In genomic region chr12:120264511-120265202, GRCh38 we compare ENCODE assay signal across 9 cellular contexts. TPM values are rescaled to one million over a fixed set of nuclear protein-coding genes. Genes with fewer than 3 reads are reported as not detected.
A peak's percentile ranks its signal among the peaks of the same experiment; 100 is the strongest.
DNase-seq lines count a peak whose midpoint lies in the region; ATAC-seq, FAIRE-seq and TF ChIP-seq lines count a peak whose summit lies in the region.
"Had no signal": no experiment of that assay in that cellular context is flagged by ENCODE, and none has a peak within 500 bp of the region (broad histone marks: within the 10 kb centered on the region; RNA-seq: fewer than 3 reads in every experiment).

No MANE protein-coding gene starts in this region.

- H3K36me3 ChIP-seq in GM12878 (ENCODE audit: control insufficient read depth in 2 of 2, insufficient read depth in 2 of 2, low read length in 1 of 2) (no peaks in the 10 kb centered on the region), liver (ENCODE audit: control insufficient read depth in 4 of 4, insufficient read depth in 3 of 4, low read depth in 1 of 4, low read length in 3 of 4) (no peaks in the 10 kb centered on the region), thoracic aorta (no peaks in the 10 kb centered on the region)

- BruUV-seq in GM12878 (replicated peaks; lab: Mats Ljungman, UMichigan), result no TSS peak

- H3K36me3 Mint-ChIP-seq in T-helper 1 cell treated with Interleukin-12 subunit alpha and Interleukin-12 subunit beta and Interleukin-4 antibody, amounts not matched to agents 30 μg/mL and 1 μg/mL, for 36 hours (ENCODE audit: low read depth), result peaks cover 38% of the 10 kb centered on the region

- H3K27me3 ChIP-seq in GM12878 (replicated peaks in 1 of 2; ENCODE audit: control insufficient read depth in 2 of 2, insufficient read depth in 2 of 2, low read length in 1 of 2) (peaks cover 1 to 4% of the 10 kb centered on the region in 2 experiments; a peak in 3 of 4 replicates), liver (ENCODE audit: control insufficient read depth in 4 of 4, insufficient read depth in 4 of 4, low read length in 3 of 4) (no peaks in the 10 kb centered on the region), thoracic aorta (replicated peaks; ENCODE audit: insufficient read depth) (no peaks in the 10 kb centered on the region)

- H3K4me2 ChIP-seq in GM12878 (ENCODE audit: control insufficient read depth, insufficient read depth), result peak overlapping the region; percentile 89

- peak overlapping the region; percentile 98 for H3K4me3 Mint-ChIP-seq in T-helper 1 cell treated with Interleukin-12 subunit alpha and Interleukin-12 subunit beta and Interleukin-4 antibody, amounts not matched to agents 30 μg/mL and 1 μg/mL, for 36 hours

- SMC1A ChIA-PET in GM12878 (lab: Charles Lee; ENCODE audit: uncharacterized antibody, unreplicated experiment), result interaction anchor here (0.7 to 7.8 kb wide), 2 partner anchors 36 to 513 kb away, joined by 3 to 152 read pairs; no protein-coding TSS in a partner anchor

- RAD21 ChIA-PET in GM12878 (lab: Charles Lee; ENCODE audit: unreplicated experiment), result interaction anchor here (0.7 to 4.5 kb wide), 8 partner anchors 15 to 154 kb away, joined by 3 to 170 read pairs (median 11); partner anchors contain the start of genes RAB35 and RPLP0

- H3K9me3 Mint-ChIP-seq in T-helper 1 cell treated with Interleukin-12 subunit alpha and Interleukin-12 subunit beta and Interleukin-4 antibody, amounts not matched to agents 30 μg/mL and 1 μg/mL, for 36 hours, result no peaks in the 10 kb centered on the region

- peaks cover 44% of the 10 kb centered on the region for H3K4me1 Mint-ChIP-seq in T-helper 1 cell treated with Interleukin-12 subunit alpha and Interleukin-12 subunit beta and Interleukin-4 antibody, amounts not matched to agents 30 μg/mL and 1 μg/mL, for 36 hours (ENCODE audit: low read depth)

- no peak for TF ChIP-seq CTCF in GM12878 (IDR thresholded peaks at IDR 0.05 in 2 of 3, conservative IDR thresholded peaks at IDR 0.05 in 1 of 3; ENCODE audit: control insufficient read depth in 2 of 3, extremely low read depth in 1 of 3, insufficient read depth in 1 of 3, low read depth in 3 of 3, low read length in 3 of 3)
- TF ChIP-seq CTCF in liver (IDR thresholded peaks at IDR 0.05; ENCODE audit: low read depth, low read length, missing input control), result no peak
- TF ChIP-seq CTCF in thoracic aorta (IDR thresholded peaks at IDR 0.05), result no peak

- H3K27ac ChIP-seq in GM12878 (ENCODE audit: control insufficient read depth, insufficient read depth), result no peak overlapping the region
- peak overlapping the region; percentile 67 to 84 for H3K27ac ChIP-seq in liver (ENCODE audit: low read depth in 1 of 2, low read length in 2 of 2)
- peak overlapping the region; percentile 75 to 89 for H3K27ac ChIP-seq in thoracic aorta

- DNase-seq in T-helper 1 cell (no peak), GM12878 (ENCODE audit: low read depth, low spot score) (no peak), thoracic aorta (ENCODE audit: low spot score) (no peak), NCI-H82 (lab: John Stamatoyannopoulos, UW) (no peak)

- intact Hi-C loops in GM12878 (cut with micrococcal nuclease; ENCODE audit: unreplicated experiment), result loop anchor here (1.0 to 10.0 kb wide), 3 partner anchors 36 to 150 kb away; partner anchors contain the start of gene RAB35

- CTCF ChIA-PET in GM12878 (lab: Yijun Ruan, JAX), result interaction anchor here (0.6 to 9.8 kb wide), 7 partner anchors 12 to 780 kb away, joined by 3 to 287 read pairs (median 4); partner anchors contain the start of gene RPLP0

- no peak for TF ChIP-seq POLR2A in GM12878 (IDR thresholded peaks at IDR 0.05; ENCODE audit: low read depth, low read length)

- peak overlapping the region; percentile 63 for H3K4me3 ChIP-seq in GM12878
- H3K4me3 ChIP-seq in liver (ENCODE audit: low read depth in 1 of 3, low read length in 3 of 3), result peak overlapping the region; percentile 72 to 90 (median 73)
- peak overlapping the region; percentile 96 for H3K4me3 ChIP-seq in thoracic aorta

- H3K9me3 ChIP-seq in GM12878 (replicated peaks; ENCODE audit: control insufficient read depth, insufficient read depth, low read length), result no peaks in the 10 kb centered on the region
- H3K9me3 ChIP-seq in liver (ENCODE audit: control insufficient read depth in 4 of 4, low read length in 3 of 4), result no peaks in the 10 kb centered on the region
- H3K9me3 ChIP-seq in thoracic aorta, result no peaks in the 10 kb centered on the region

- 41% methylated on average over 16 of the region's 16 CpGs for WGBS in GM12878 (ENCODE audit: insufficient coverage, insufficient replicate concordance, low lambda C conversion rate, missing lambda C conversion rate)
- WGBS in liver, result 37% methylated on average over 16 of the region's 16 CpGs

- H3K9ac ChIP-seq in GM12878 (ENCODE audit: control insufficient read depth, insufficient read depth, low read length), result peak overlapping the region; percentile 56
- peak overlapping the region; percentile 71 to 90 for H3K9ac ChIP-seq in liver (ENCODE audit: low read depth in 1 of 2, low read length in 2 of 2)

- peak overlapping the region; percentile 82 for H3K27ac Mint-ChIP-seq in T-helper 1 cell treated with Interleukin-12 subunit alpha and Interleukin-12 subunit beta and Interleukin-4 antibody, amounts not matched to agents 30 μg/mL and 1 μg/mL, for 36 hours

- no peak for FAIRE-seq in GM12878 (lab: Jason Lieb, UNC)
- FAIRE-seq: A204.1 had no signal

- no peaks in the 10 kb centered on the region for H3K79me2 ChIP-seq in GM12878 (ENCODE audit: control insufficient read depth, insufficient read depth, low read length)

- 0 out of 2 replicates have a peak, but pooled peaks cover 3% of the 10 kb centered on the region for H3K4me1 ChIP-seq in GM12878 (ENCODE audit: control insufficient read depth, insufficient read depth, low read length)
- peaks cover 4 to 48% (median 29%) of the 10 kb centered on the region in 4 donors for H3K4me1 ChIP-seq in liver (ENCODE audit: control insufficient read depth in 4 of 4, insufficient read depth in 4 of 4, low read length in 3 of 4)
- H3K4me1 ChIP-seq in thoracic aorta (ENCODE audit: control insufficient read depth in 1 of 2, low read depth in 2 of 2), result peaks cover 14 to 43% of the 10 kb centered on the region in 2 donors

- TF ChIP-seq EP300 in GM12878 (IDR thresholded peaks at IDR 0.05; ENCODE audit: borderline replicate concordance in 1 of 2, control insufficient read depth in 1 of 2, low read depth in 2 of 2, low read length in 2 of 2), result no peak

- H4K20me1 ChIP-seq in GM12878 (ENCODE audit: control insufficient read depth, insufficient read depth), result no peaks in the 10 kb centered on the region

- no peak overlapping the region; the same call in 1 of the 2 replicates for H2AFZ ChIP-seq in GM12878 (ENCODE audit: control insufficient read depth, low read depth, low read length)

- POLR2A ChIA-PET in GM12878 (lab: Charles Lee), result interaction anchor here (1.1 to 1.3 kb wide), 2 partner anchors 27 to 147 kb away, joined by 3 to 4 read pairs; partner anchors contain the start of gene RNU4-2

- in situ Hi-C loops in GM12878 (cut with MboI), result no loop called here

- TF ChIP-seq RAD21 in GM12878 (IDR thresholded peaks at IDR 0.05; ENCODE audit: insufficient read depth, low read depth, low read length), result no peak
- no peak for TF ChIP-seq RAD21 in liver (IDR thresholded peaks at IDR 0.05)

- no peaks in the 10 kb centered on the region for H3K27me3 Mint-ChIP-seq in T-helper 1 cell treated with Interleukin-12 subunit alpha and Interleukin-12 subunit beta and Interleukin-4 antibody, amounts not matched to agents 30 μg/mL and 1 μg/mL, for 36 hours (ENCODE audit: low read depth)

- ATAC-seq in GM12878 (no peak), thoracic aorta (ENCODE audit: insufficient number of reproducible peaks, low FRiP score, low read depth) (no peak), GM21723 (IDR thresholded peaks at IDR 0.05; ENCODE audit: unreplicated experiment) (no peak), GM21526 (IDR thresholded peaks at IDR 0.05; ENCODE audit: low FRiP score, unreplicated experiment) (no peak)

RNA-seq across cellular contexts. Expression of gene PXN, which starts 0.9 kb away (rescaled TPM):
- total RNA-seq in GM12878 (2013; cell fraction: nucleolus; rRNA removed), result 1.8 and 4.0 TPM in 2 replicates
- total RNA-seq in GM12878 (2014; rRNA removed) (6.2 and 7.2 TPM in 2 replicates), GM12878 (2014; rRNA removed; fragmentation: Illumina TruSeq; extraction: Trizol) (5.1 and 5.2 TPM in 2 replicates), GM12878 (2021) (29.1 and 32.0 TPM in 2 replicates), liver (10 to 100 TPM in 1 of 2 donors, 1 to 10 TPM in 1; 6.0 to 13.1 TPM), thoracic aorta (100 to 1,000 TPM in 1 of 2 donors, 10 to 100 TPM in 1; 93.0 to 105 TPM)
- 10.2 TPM for polyA plus RNA-seq in GM12878 (2011; ENCODE audit: low read depth)
- polyA plus RNA-seq in GM12878 (2011; rRNA removed) (0.50 and 1.0 TPM in 2 replicates), GM12878 (2014; fragmentation: Illumina TruSeq; extraction: Trizol) (16.1 and 27.3 TPM in 2 replicates), GM12878 (2014; fragmentation: Nextera tagmentation; extraction: Ambion mirVana) (1 to 10 TPM; 2.5 to 2.6 TPM), GM12878 (2014; rRNA removed) (19.6 and 22.5 TPM in 2 replicates), GM12878 (2016; fragmentation: Nextera tagmentation; extraction: Ambion mirVana) (10 to 100 TPM; 15.9 to 16.3 TPM), liver (10 to 100 TPM; 12.0 to 12.6 TPM)
- polyA plus RNA-seq in GM12878 (2011; cell fraction: cytosol; rRNA removed), result 0.89 and 1.7 TPM in 2 replicates
- polyA plus RNA-seq in GM12878 (2011; cell fraction: nucleus; rRNA removed), result 2.2 and 3.0 TPM in 2 replicates
- polyA plus RNA-seq in GM12878 (2012), result 20.0 and 22.7 TPM in 2 replicates
- polyA minus RNA-seq in GM12878 (2011; rRNA and poly(A)+ RNA removed), result 1.8 and 2.4 TPM in 2 replicates
- polyA minus RNA-seq in GM12878 (2011; cell fraction: cytosol; rRNA and poly(A)+ RNA removed), result 0.67 and 1.7 TPM in 2 replicates
- 0.86 and 1.2 TPM in 2 replicates for polyA minus RNA-seq in GM12878 (2011; cell fraction: nucleus; rRNA and poly(A)+ RNA removed)

RNA-seq across cellular contexts. Expression of gene RNU4-2, which starts 27.0 kb away (rescaled TPM):
- total RNA-seq in GM12878 (2013; cell fraction: nucleolus; rRNA removed), result under 0.01 TPM in 2 replicates
- total RNA-seq in GM12878 (2014; rRNA removed) (under 0.01 TPM in 2 replicates), GM12878 (2014; rRNA removed; fragmentation: Illumina TruSeq; extraction: Trizol) (15,110 and 15,384 TPM in 2 replicates), GM12878 (2021) (4,315 and 4,845 TPM in 2 replicates), liver (under 1 TPM; under 0.01 TPM), thoracic aorta (under 1 TPM; under 0.01 TPM)
- polyA plus RNA-seq in GM12878 (2011; ENCODE audit: low read depth), result not detected
- polyA plus RNA-seq in GM12878 (2011; rRNA removed) (under 0.01 and 61.6 TPM in 2 replicates), GM12878 (2014; fragmentation: Illumina TruSeq; extraction: Trizol) (not detected in 2 replicates), GM12878 (2014; fragmentation: Nextera tagmentation; extraction: Ambion mirVana) (not detected), GM12878 (2014; rRNA removed) (not detected in 2 replicates), GM12878 (2016; fragmentation: Nextera tagmentation; extraction: Ambion mirVana) (1 to 10 TPM; 3.5 to 7.1 TPM), liver (10 to 100 TPM in 1 of 2 donors, not detected in 1; 82.7 TPM)
- polyA plus RNA-seq in GM12878 (2011; cell fraction: cytosol; rRNA removed), result under 0.01 TPM in 2 replicates
- polyA plus RNA-seq in GM12878 (2011; cell fraction: nucleus; rRNA removed), result under 0.01 TPM in 2 replicates
- polyA plus RNA-seq in GM12878 (2012), result 1,178 TPM in 1 of 2 replicates, not detected in the other
- under 0.01 and 42,665 TPM in 2 replicates for polyA minus RNA-seq in GM12878 (2011; rRNA and poly(A)+ RNA removed)
- 81,390 and 81,852 TPM in 2 replicates for polyA minus RNA-seq in GM12878 (2011; cell fraction: cytosol; rRNA and poly(A)+ RNA removed)
- polyA minus RNA-seq in GM12878 (2011; cell fraction: nucleus; rRNA and poly(A)+ RNA removed), result under 0.01 TPM in 2 replicates

RNA-seq across cellular contexts. Expression of gene RNU4-1, which starts 28.4 kb away (rescaled TPM):
- total RNA-seq in GM12878 (2013; cell fraction: nucleolus; rRNA removed), result under 0.01 TPM in 2 replicates
- total RNA-seq in GM12878 (2014; rRNA removed) (under 0.01 TPM in 2 replicates), GM12878 (2014; rRNA removed; fragmentation: Illumina TruSeq; extraction: Trizol) (15,175 and 15,332 TPM in 2 replicates), GM12878 (2021) (4,154 and 4,718 TPM in 2 replicates), liver (under 1 TPM; under 0.01 TPM), thoracic aorta (not detected)
- not detected for polyA plus RNA-seq in GM12878 (2011; ENCODE audit: low read depth)
- polyA plus RNA-seq in GM12878 (2011; rRNA removed) (under 0.01 and 92.4 TPM in 2 replicates), GM12878 (2014; fragmentation: Illumina TruSeq; extraction: Trizol) (not detected in 2 replicates), GM12878 (2014; fragmentation: Nextera tagmentation; extraction: Ambion mirVana) (10 to 100 TPM in 1 of 2 experiments, not detected in 1; 11.5 TPM), GM12878 (2014; rRNA removed) (not detected in 2 replicates), GM12878 (2016; fragmentation: Nextera tagmentation; extraction: Ambion mirVana) (1 to 10 TPM; 3.5 to 7.1 TPM), liver (10 to 100 TPM in 1 of 2 donors, not detected in 1; 26.0 TPM)
- polyA plus RNA-seq in GM12878 (2011; cell fraction: cytosol; rRNA removed), result under 0.01 TPM in 2 replicates
- polyA plus RNA-seq in GM12878 (2011; cell fraction: nucleus; rRNA removed), result under 0.01 TPM in 2 replicates
- polyA plus RNA-seq in GM12878 (2012), result 1,260 TPM in 1 of 2 replicates, not detected in the other
- polyA minus RNA-seq in GM12878 (2011; rRNA and poly(A)+ RNA removed), result under 0.01 and 37,029 TPM in 2 replicates
- polyA minus RNA-seq in GM12878 (2011; cell fraction: cytosol; rRNA and poly(A)+ RNA removed), result 87,323 and 92,282 TPM in 2 replicates
- polyA minus RNA-seq in GM12878 (2011; cell fraction: nucleus; rRNA and poly(A)+ RNA removed), result under 0.01 TPM in 2 replicates

RNA-seq across cellular contexts. Expression of gene SIRT4, which starts 37.5 kb away (rescaled TPM):
- 1.1 and 1.5 TPM in 2 replicates for total RNA-seq in GM12878 (2013; cell fraction: nucleolus; rRNA removed)
- 0.33 and 0.45 TPM in 2 replicates for total RNA-seq in GM12878 (2014; rRNA removed)
- total RNA-seq in GM12878 (2014; rRNA removed; fragmentation: Illumina TruSeq; extraction: Trizol), result 0.28 and 0.36 TPM in 2 replicates
- 0.31 and 0.74 TPM in 2 replicates for total RNA-seq in GM12878 (2021)
- polyA plus RNA-seq in GM12878 (2011; ENCODE audit: low read depth), result 0.31 TPM
- polyA plus RNA-seq in GM12878 (2011; rRNA removed), result 0.42 and 0.46 TPM in 2 replicates
- polyA plus RNA-seq in GM12878 (2011; cell fraction: cytosol; rRNA removed), result 0.28 and 0.90 TPM in 2 replicates
- polyA plus RNA-seq in GM12878 (2011; cell fraction: nucleus; rRNA removed), result 0.15 and 0.34 TPM in 2 replicates
- 0.26 and 0.81 TPM in 2 replicates for polyA plus RNA-seq in GM12878 (2012)
- polyA plus RNA-seq in GM12878 (2014; fragmentation: Illumina TruSeq; extraction: Trizol), result 0.43 and 0.92 TPM in 2 replicates
- under 1 TPM; 0.79 to 0.98 TPM for polyA plus RNA-seq in GM12878 (2014; fragmentation: Nextera tagmentation; extraction: Ambion mirVana)
- 0.19 TPM in 2 replicates for polyA plus RNA-seq in GM12878 (2014; rRNA removed)
- polyA plus RNA-seq in GM12878 (2016; fragmentation: Nextera tagmentation; extraction: Ambion mirVana), result under 1 TPM; 0.48 to 0.86 TPM
- polyA minus RNA-seq in GM12878 (2011; rRNA and poly(A)+ RNA removed), result 2.1 TPM in 1 of 2 replicates, not detected in the other
- not detected in 2 replicates for polyA minus RNA-seq in GM12878 (2011; cell fraction: cytosol; rRNA and poly(A)+ RNA removed)
- 0.36 TPM in 1 of 2 replicates, not detected in the other for polyA minus RNA-seq in GM12878 (2011; cell fraction: nucleus; rRNA and poly(A)+ RNA removed)
- 1 to 10 TPM; 1.6 to 2.3 TPM for total RNA-seq in liver
- 1 to 10 TPM; 1.6 to 4.2 TPM for polyA plus RNA-seq in liver
- 1 to 10 TPM in 1 of 2 donors, under 1 TPM in 1; 0.56 to 8.8 TPM for total RNA-seq in thoracic aorta
